Comparison of ENCODE assay signal across 1 cellular context in genomic region chr4:99029852-99030251, GRCh38.
TF ChIP-seq lines count a peak whose summit lies in the region.

No MANE protein-coding gene starts in this region.

TF ChIP-seq in IMR-90, 13 proteins besides CTCF, POLR2A, EP300 and RAD21:
- TF ChIP-seq CHD1 (IDR thresholded peaks at IDR 0.05; ENCODE audit: low read depth, low read length) = no peak
- no peak for TF ChIP-seq SMC3 (IDR thresholded peaks at IDR 0.05; ENCODE audit: low read depth, low read length)
- no peak for TF ChIP-seq FOS (IDR thresholded peaks at IDR 0.05; ENCODE audit: low read depth, low read length)
- no peak for TF ChIP-seq USF2 (IDR thresholded peaks at IDR 0.05; ENCODE audit: low read depth, low read length)
- TF ChIP-seq RCOR1 (IDR thresholded peaks at IDR 0.05; ENCODE audit: insufficient replicate concordance, low read length) = no peak
- no peak for TF ChIP-seq MAFK (IDR thresholded peaks at IDR 0.05; ENCODE audit: low read depth, low read length)
- TF ChIP-seq RFX5 (IDR thresholded peaks at IDR 0.05; ENCODE audit: low read depth, low read length) = no peak
- TF ChIP-seq NFE2L2 (IDR thresholded peaks at IDR 0.05; ENCODE audit: low read depth, low read length) = no peak
- no peak for TF ChIP-seq ELK1 (IDR thresholded peaks at IDR 0.05; ENCODE audit: borderline replicate concordance, low read depth, low read length)
- no peak for TF ChIP-seq BHLHE40 (IDR thresholded peaks at IDR 0.05; ENCODE audit: low read depth, low read length)
- TF ChIP-seq CEBPB (IDR thresholded peaks at IDR 0.05; ENCODE audit: low read depth, low read length) = no peak
- TF ChIP-seq MXI1 (IDR thresholded peaks at IDR 0.05; ENCODE audit: borderline replicate concordance, low read depth, low read length) = no peak
- TF ChIP-seq MAZ (IDR thresholded peaks at IDR 0.05; ENCODE audit: borderline replicate concordance, low read depth, low read length) = no peak
